Comparison of ENCODE assay signal across 26 cellular contexts in the genomic region with DNA sequence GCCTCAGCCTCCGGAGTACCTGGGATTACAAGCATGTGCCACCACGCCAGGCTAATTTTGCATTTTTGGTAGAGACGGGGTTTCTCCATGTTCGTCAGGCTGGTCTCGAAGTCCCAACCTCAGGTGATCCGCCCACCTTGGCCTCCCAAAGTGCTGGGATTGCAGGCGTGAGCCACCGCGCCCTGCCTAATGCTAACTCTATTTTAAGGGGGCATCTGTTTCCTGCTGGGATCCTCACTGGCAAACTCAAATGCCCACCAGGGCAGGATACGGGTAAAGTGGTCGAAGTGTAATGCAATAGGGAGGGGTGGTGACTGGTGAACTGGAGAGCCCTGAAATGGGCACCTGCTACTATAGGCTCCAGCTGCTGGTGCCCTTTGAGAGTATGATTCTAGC.
"Had no signal": no experiment of that assay in that cellular context is flagged by ENCODE, and none has a peak within 500 bp of the region (broad histone marks: within the 10 kb centered on the region; RNA-seq: fewer than 3 reads in every experiment).

No MANE protein-coding gene starts in this region.

- H3K9me3 Mint-ChIP-seq: activated B cell treated with CpG ODN at 0.5 μM for 24 hours; activated naive CD4-positive, alpha-beta T cell treated with anti-CD3 and anti-CD28 coated beads for 36 hours; activated T-cell treated with anti-CD3 and anti-CD28 coated beads, Interleukin-2, amount 50 U/mL, for 4 hours; central memory CD8-positive, alpha-beta T cell; T-helper 1 cell treated with Interleukin-12 subunit alpha and Interleukin-12 subunit beta and Interleukin-4 antibody, amounts not matched to agents 30 μg/mL and 1 μg/mL, for 36 hours had no signal

- H3K4me3 Mint-ChIP-seq: activated B cell treated with CpG ODN at 0.5 μM for 24 hours; activated CD4-positive, alpha-beta T cell treated with anti-CD3 and anti-CD28 coated beads, Interleukin-2, amount 10 ng/mL, durations not matched to agents 24 days and 14 days; activated CD8-positive, alpha-beta memory T cell treated with anti-CD3 and anti-CD28 coated beads, Interleukin-2, amount 10 ng/mL, durations not matched to agents 7 days and 5 days; activated naive CD4-positive, alpha-beta T cell treated with anti-CD3 and anti-CD28 coated beads for 36 hours; activated naive CD8-positive, alpha-beta T cell; activated T-cell treated with anti-CD3 and anti-CD28 coated beads, Interleukin-2, amount 50 U/mL, for 4 hours; brain; central memory CD8-positive, alpha-beta T cell; T-helper 1 cell treated with Interleukin-12 subunit alpha and Interleukin-12 subunit beta and Interleukin-4 antibody, amounts not matched to agents 30 μg/mL and 1 μg/mL, for 36 hours had no signal

- H3K27ac Mint-ChIP-seq: activated CD4-positive, alpha-beta T cell treated with anti-CD3 and anti-CD28 coated beads, Interleukin-2, amount 10 ng/mL, durations not matched to agents 24 days and 14 days; activated CD8-positive, alpha-beta memory T cell treated with anti-CD3 and anti-CD28 coated beads, Interleukin-2, amount 10 ng/mL, durations not matched to agents 7 days and 5 days; activated naive CD4-positive, alpha-beta T cell treated with anti-CD3 and anti-CD28 coated beads for 36 hours; activated naive CD8-positive, alpha-beta T cell; brain; T-helper 1 cell treated with Interleukin-12 subunit alpha and Interleukin-12 subunit beta and Interleukin-4 antibody, amounts not matched to agents 30 μg/mL and 1 μg/mL, for 36 hours had no signal

- ATAC-seq: activated CD8-positive, alpha-beta memory T cell treated with anti-CD3 and anti-CD28 coated beads, Interleukin-2, amount 10 ng/mL, durations not matched to agents 7 days and 5 days; activated T-cell treated with anti-CD3 and anti-CD28 coated beads, Interleukin-2, amount 50 U/mL, for 4 hours had no signal

- H3K36me3 Mint-ChIP-seq: brain had no signal

- DNase-seq: activated B cell treated with CpG ODN at 0.5 μM for 24 hours; activated CD4-positive, alpha-beta T cell treated with anti-CD3 and anti-CD28 coated beads for 1 hour; activated CD4-positive, alpha-beta T cell treated with anti-CD3 and anti-CD28 coated beads, Interleukin-2, amount 10 ng/mL, durations not matched to agents 24 days and 14 days; activated CD4-positive, alpha-beta T cell treated with anti-CD3 and anti-CD28 coated beads, Interleukin-2, amount 50 U/mL, for 48 hours; activated CD8-positive, alpha-beta memory T cell treated with anti-CD3 and anti-CD28 coated beads, Interleukin-2, amount 10 ng/mL, durations not matched to agents 7 days and 5 days; activated effector memory CD4-positive, alpha-beta T cell treated with anti-CD3 and anti-CD28 coated beads, Interleukin-2, amount 50 U/mL, for 16 hours; activated naive CD4-positive, alpha-beta T cell treated with anti-CD3 and anti-CD28 coated beads for 36 hours; activated T-cell treated with anti-CD3 and anti-CD28 coated beads, Interleukin-2, amount 50 U/mL, for 4 hours; amygdala; NCI-H1092; NCI-H1417 treated with DMSO at 0.1 percent for 48 hours; NCI-H1694; NCI-H2029; NCI-H2107; NCI-H2171 treated with DMSO at 0.1 percent for 48 hours; NCI-H226; NCI-H510A; NCI-H69; SHP77 treated with DMSO at 0.1 percent for 48 hours; T-helper 9 cell had no signal

- FAIRE-seq: astrocyte, RCC 7860 had no signal

- H3K27me3 Mint-ChIP-seq: activated B cell treated with CpG ODN at 0.5 μM for 24 hours; activated CD4-positive, alpha-beta T cell treated with anti-CD3 and anti-CD28 coated beads, Interleukin-2, amount 10 ng/mL, durations not matched to agents 24 days and 14 days; activated CD8-positive, alpha-beta memory T cell treated with anti-CD3 and anti-CD28 coated beads, Interleukin-2, amount 10 ng/mL, durations not matched to agents 7 days and 5 days; activated naive CD8-positive, alpha-beta T cell; brain; central memory CD8-positive, alpha-beta T cell had no signal
